ENCODE assay signal across 1 cellular context in genomic region chr1:18953656-18954259, GRCh38.
TF ChIP-seq lines count a peak whose summit lies in the region.

No MANE protein-coding gene starts in this region.

TF ChIP-seq in HCT116, 20 proteins besides CTCF, POLR2A, EP300 and RAD21 (continued from another document):
- no peak for TF ChIP-seq ATF3 (IDR thresholded peaks at IDR 0.05)
- no peak for TF ChIP-seq SRF (IDR thresholded peaks at IDR 0.05; ENCODE audit: low read depth)
- no peak for TF ChIP-seq MAX (IDR thresholded peaks at IDR 0.05)
- no peak for TF ChIP-seq EZH2phosphoT487 (IDR thresholded peaks at IDR 0.05; ENCODE audit: borderline replicate concordance)
- TF ChIP-seq ELF1 (IDR thresholded peaks at IDR 0.05; ENCODE audit: borderline replicate concordance, low read depth), result no peak
- TF ChIP-seq TCF7L2 (IDR thresholded peaks at IDR 0.05; ENCODE audit: borderline replicate concordance, extremely low read depth, insufficient read depth, insufficient read length), result no peak
- TF ChIP-seq SIN3A (IDR thresholded peaks at IDR 0.05; ENCODE audit: low read depth), result no peak
